Comparison of ENCODE assay signal across 1 cellular context in genomic region chr1:110343249-110343648, GRCh38.
TF ChIP-seq lines count a peak whose summit lies in the region.

No MANE protein-coding gene starts in this region.

TF ChIP-seq in endothelial cell of umbilical vein, 7 proteins besides CTCF, POLR2A, EP300 and RAD21 (continued from another document):
- TF ChIP-seq FOS (IDR thresholded peaks at IDR 0.05; ENCODE audit: borderline replicate concordance, insufficient read depth, low read length) (no peak), JUN (IDR thresholded peaks at IDR 0.05; ENCODE audit: borderline replicate concordance, insufficient read depth, insufficient read length, low read depth) (no peak), EZH2 (IDR thresholded peaks at IDR 0.05; ENCODE audit: borderline replicate concordance, low read depth, low read length, severe bottlenecking) (no peak), MYC (IDR thresholded peaks at IDR 0.05; ENCODE audit: low read depth, low read length) (no peak)
TF ChIP-seq in endothelial cell of umbilical vein: peak in this region for 0.
